In genomic region chr1:56967355-56967754, GRCh38 we compare ENCODE assay signal across 10 cellular contexts. TPM values are rescaled to one million over a fixed set of nuclear protein-coding genes. Genes with fewer than 3 reads are reported as not detected.
"Had no signal": no experiment of that assay in that cellular context is flagged by ENCODE, and none has a peak within 500 bp of the region (broad histone marks: within the 10 kb centered on the region; RNA-seq: fewer than 3 reads in every experiment).

No MANE protein-coding gene starts in this region.

- DNase-seq: GOT3, H7, HFFc6, IMR-90, KG1 had no signal

- H3K4me1 ChIP-seq: HAP-1 had no signal

- H3K36me3 ChIP-seq: HAP-1 had no signal

- FAIRE-seq: K562 had no signal

- H3K27ac Mint-ChIP-seq: HFFc6 had no signal

- H3K27ac ChIP-seq: HL-60 had no signal

- H3K9me3 ChIP-seq: HAP-1 had no signal

- H3K4me3 Mint-ChIP-seq: HFFc6 had no signal

- H3K4me3 ChIP-seq: HAP-1, K562 had no signal

RNA-seq across cellular contexts. Expression of gene C8B, which starts 1.5 kb away (rescaled TPM):
- total RNA-seq: H4, H7, HFFc6, HT1080, IMR-90, K562 had no signal
- polyA plus RNA-seq: IMR-90, K562 had no signal
